ENCODE assay signal across 9 cellular contexts in genomic region chr16:29784901-29785500, GRCh38. TPM values are rescaled to one million over a fixed set of nuclear protein-coding genes. Genes with fewer than 3 reads are reported as not detected.
DNase-seq lines count a peak whose midpoint lies in the region; ATAC-seq lines count a peak whose summit lies in the region.
"Had no signal": no experiment of that assay in that cellular context is flagged by ENCODE, and none has a peak within 500 bp of the region (broad histone marks: within the 10 kb centered on the region; RNA-seq: fewer than 3 reads in every experiment).

No MANE protein-coding gene starts in this region.

- H3K27me3 ChIP-seq in H7 (ENCODE audit: control insufficient read depth, insufficient read depth, low read length): peaks cover 4% of the 10 kb centered on the region

- H3K36me3 ChIP-seq in H7 (replicated peaks; ENCODE audit: control insufficient read depth, insufficient read depth, low read length): no peaks in the 10 kb centered on the region

- H3K27me3 Mint-ChIP-seq in naive B cell: peaks cover 0 to 4% (median 0%) of the 10 kb centered on the region in 3 donors
- no peaks in the 10 kb centered on the region for H3K27me3 Mint-ChIP-seq in stimulated activated memory B cell treated with anti-CD40 and anti-IgM and Interleukin-4, amounts not matched to agents 10 μg/mL and 1 μg/mL and 100 μg/mL, for 72 hours

- peak overlapping the region; percentile 56 to 86 (median 74) for H3K4me3 Mint-ChIP-seq in naive B cell
- peak overlapping the region; percentile 72 for H3K4me3 Mint-ChIP-seq in stimulated activated memory B cell treated with anti-CD40 and anti-IgM and Interleukin-4, amounts not matched to agents 10 μg/mL and 1 μg/mL and 100 μg/mL, for 72 hours

- peak overlapping the region in 3 of 6 donors; percentile 42 to 51 (median 47) for H3K27ac Mint-ChIP-seq in naive B cell
- H3K27ac Mint-ChIP-seq in stimulated activated memory B cell treated with anti-CD40 and anti-IgM and Interleukin-4, amounts not matched to agents 10 μg/mL and 1 μg/mL and 100 μg/mL, for 72 hours: peak overlapping the region; percentile 77

- H3K9me3 Mint-ChIP-seq in naive B cell: peaks cover 0 to 2% (median 0%) of the 10 kb centered on the region in 7 donors
- H3K9me3 Mint-ChIP-seq in stimulated activated memory B cell treated with anti-CD40 and anti-IgM and Interleukin-4, amounts not matched to agents 10 μg/mL and 1 μg/mL and 100 μg/mL, for 72 hours: no peaks in the 10 kb centered on the region

- H3K4me3 ChIP-seq in H7 (ENCODE audit: insufficient read depth, low read depth, low read length): peak overlapping the region; percentile 26

- peak; percentile 94 for DNase-seq in H7
- DNase-seq in activated T-cell treated with anti-CD3 and anti-CD28 coated beads, Interleukin-2, amount 50 U/mL, for 1 hour: peak; percentile 84
- DNase-seq in naive B cell: peak; percentile 58
- no peak for DNase-seq in NCI-H446 (lab: John Stamatoyannopoulos, UW)
- no peak for DNase-seq in NCI-H526 treated with DMSO at 0.1 percent for 48 hours (lab: John Stamatoyannopoulos, UW)
- DNase-seq in NCI-H2029 (lab: John Stamatoyannopoulos, UW): no peak

- ATAC-seq in esophagus mucosa (peak; percentile 76), naive B cell (ENCODE audit: low read depth in 2 of 2) (peak; percentile 93 to 95)
- ATAC-seq in stimulated activated memory B cell treated with anti-CD40 and anti-IgM and Interleukin-4, amounts not matched to agents 10 μg/mL and 1 μg/mL and 100 μg/mL, for 72 hours: peak; percentile 86

- H3K36me3 Mint-ChIP-seq in naive B cell: no peaks in the 10 kb centered on the region
- no peaks in the 10 kb centered on the region for H3K36me3 Mint-ChIP-seq in stimulated activated memory B cell treated with anti-CD40 and anti-IgM and Interleukin-4, amounts not matched to agents 10 μg/mL and 1 μg/mL and 100 μg/mL, for 72 hours

- peaks cover 14 to 25% (median 15%) of the 10 kb centered on the region in 3 donors for H3K4me1 Mint-ChIP-seq in naive B cell
- peaks cover 16% of the 10 kb centered on the region for H3K4me1 Mint-ChIP-seq in stimulated activated memory B cell treated with anti-CD40 and anti-IgM and Interleukin-4, amounts not matched to agents 10 μg/mL and 1 μg/mL and 100 μg/mL, for 72 hours

RNA-seq across cellular contexts. Expression of gene KIF22, which starts 5.5 kb away (rescaled TPM):
- 202 and 205 TPM in 2 replicates for total RNA-seq in H7 (2014; rRNA removed; shearing (Covaris generic))
- 28.7 TPM for total RNA-seq in esophagus mucosa
- 10 to 100 TPM; 24.0 to 29.6 (median 26.3) TPM for polyA plus RNA-seq in naive B cell (ENCODE audit: low read depth in 6 of 6)

RNA-seq across cellular contexts. Expression of gene ZG16, which starts 6.9 kb away (rescaled TPM):
- total RNA-seq in H7 (2014; rRNA removed; shearing (Covaris generic)): not detected in 2 replicates
- total RNA-seq in esophagus mucosa: not detected
- under 1 TPM in 1 of 6 donors, not detected in 5; 0.13 TPM for polyA plus RNA-seq in naive B cell (ENCODE audit: low read depth in 6 of 6)
- total RNA-seq: T-helper 2 cell treated with Interferon-gamma antibody and Interleukin-4, amounts not matched to agents 100 ng/mL and 5 ng/mL, for 36 hours had no signal

RNA-seq across cellular contexts. Expression of gene MAZ, which starts 21.3 kb away (rescaled TPM):
- total RNA-seq in H7 (2014; rRNA removed; shearing (Covaris generic)): 496 and 509 TPM in 2 replicates
- 169 TPM for total RNA-seq in esophagus mucosa
- polyA plus RNA-seq in naive B cell (ENCODE audit: low read depth in 6 of 6): 10 to 100 TPM; 16.1 to 30.6 (median 23.2) TPM

RNA-seq across cellular contexts. Expression of gene PRRT2, which starts 27.0 kb away (rescaled TPM):
- 1.8 and 5.6 TPM in 2 replicates for total RNA-seq in H7 (2014; rRNA removed; shearing (Covaris generic))
- total RNA-seq in esophagus mucosa: not detected
- under 1 TPM in 2 of 6 donors, not detected in 4; 0.10 to 0.97 TPM for polyA plus RNA-seq in naive B cell (ENCODE audit: low read depth in 6 of 6)

RNA-seq across cellular contexts. Expression of gene PAGR1, which starts 31.0 kb away (rescaled TPM):
- 62.1 and 67.1 TPM in 2 replicates for total RNA-seq in H7 (2014; rRNA removed; shearing (Covaris generic))
- total RNA-seq in esophagus mucosa: 13.4 TPM
- 10 to 100 TPM; 35.5 to 51.5 (median 46.9) TPM for polyA plus RNA-seq in naive B cell (ENCODE audit: low read depth in 6 of 6)

Comparison
In these comparisons a context has a peak if more than half of its experiments do, and no peak if none do; other contexts are left out.
1. DNase-seq: peak in H7 (single experiment), activated T-cell treated with anti-CD3 and anti-CD28 coated beads, Interleukin-2, amount 50 U/mL, for 1 hour (single experiment) and naive B cell (single experiment); none in NCI-H446 (0 of 2), NCI-H526 treated with DMSO at 0.1 percent for 48 hours (single experiment) and NCI-H2029 (single experiment).
2. Peak in every context shown above with its lines, with median percentiles within 50 percentile points of each other: ATAC-seq.